1 cellular context compared by ENCODE assay signal in genomic region chr17:1931759-1932579, GRCh38.
A peak's percentile ranks its signal among the peaks of the same experiment; 100 is the strongest.
TF ChIP-seq lines count a peak whose summit lies in the region.

No MANE protein-coding gene starts in this region.

TF ChIP-seq in HepG2, 621 proteins besides CTCF, POLR2A, EP300 and RAD21 (continued from another document and continues in another):
- TF ChIP-seq, protein P1, sequence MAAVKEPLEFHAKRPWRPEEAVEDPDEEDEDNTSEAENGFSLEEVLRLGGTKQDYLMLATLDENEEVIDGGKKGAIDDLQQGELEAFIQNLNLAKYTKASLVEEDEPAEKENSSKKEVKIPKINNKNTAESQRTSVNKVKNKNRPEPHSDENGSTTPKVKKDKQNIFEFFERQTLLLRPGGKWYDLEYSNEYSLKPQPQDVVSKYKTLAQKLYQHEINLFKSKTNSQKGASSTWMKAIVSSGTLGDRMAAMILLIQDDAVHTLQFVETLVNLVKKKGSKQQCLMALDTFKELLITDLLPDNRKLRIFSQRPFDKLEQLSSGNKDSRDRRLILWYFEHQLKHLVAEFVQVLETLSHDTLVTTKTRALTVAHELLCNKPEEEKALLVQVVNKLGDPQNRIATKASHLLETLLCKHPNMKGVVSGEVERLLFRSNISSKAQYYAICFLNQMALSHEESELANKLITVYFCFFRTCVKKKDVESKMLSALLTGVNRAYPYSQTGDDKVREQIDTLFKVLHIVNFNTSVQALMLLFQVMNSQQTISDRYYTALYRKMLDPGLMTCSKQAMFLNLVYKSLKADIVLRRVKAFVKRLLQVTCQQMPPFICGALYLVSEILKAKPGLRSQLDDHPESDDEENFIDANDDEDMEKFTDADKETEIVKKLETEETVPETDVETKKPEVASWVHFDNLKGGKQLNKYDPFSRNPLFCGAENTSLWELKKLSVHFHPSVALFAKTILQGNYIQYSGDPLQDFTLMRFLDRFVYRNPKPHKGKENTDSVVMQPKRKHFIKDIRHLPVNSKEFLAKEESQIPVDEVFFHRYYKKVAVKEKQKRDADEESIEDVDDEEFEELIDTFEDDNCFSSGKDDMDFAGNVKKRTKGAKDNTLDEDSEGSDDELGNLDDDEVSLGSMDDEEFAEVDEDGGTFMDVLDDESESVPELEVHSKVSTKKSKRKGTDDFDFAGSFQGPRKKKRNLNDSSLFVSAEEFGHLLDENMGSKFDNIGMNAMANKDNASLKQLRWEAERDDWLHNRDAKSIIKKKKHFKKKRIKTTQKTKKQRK (IDR thresholded peaks at IDR 0.05; ENCODE audit: low read length) = no peak
- TF ChIP-seq MIER2 (CRISPR knock-in tag; IDR thresholded peaks at IDR 0.05) (no peak), RFX1 (IDR thresholded peaks at IDR 0.05) (no peak), MED1 (CRISPR knock-in tag; IDR thresholded peaks at IDR 0.05) (no peak), HNF1B (CRISPR knock-in tag; IDR thresholded peaks at IDR 0.05) (no peak), ZNF563 (CRISPR knock-in tag; IDR thresholded peaks at IDR 0.05) (no peak; the same call in 1 of the 2 replicates), REXO4 (CRISPR knock-in tag; IDR thresholded peaks at IDR 0.05; ENCODE audit: borderline replicate concordance) (no peak), ZNF879 (CRISPR knock-in tag; IDR thresholded peaks at IDR 0.05) (no peak), PHF20 (CRISPR knock-in tag; IDR thresholded peaks at IDR 0.05) (no peak), SOX6 (IDR thresholded peaks at IDR 0.05) (no peak), SOX6 (CRISPR knock-in tag; IDR thresholded peaks at IDR 0.05) (0 out of 2 replicates have a peak, but pooled peaks have one; percentile 10), ZNF740 (CRISPR knock-in tag; IDR thresholded peaks at IDR 0.05) (peak; percentile 72; the same call in 1 of the 2 replicates), ZNF468 (CRISPR knock-in tag; IDR thresholded peaks at IDR 0.05) (no peak), CHD4 (IDR thresholded peaks at IDR 0.05; ENCODE audit: borderline replicate concordance, low read length) (no peak), SP5 (CRISPR knock-in tag; IDR thresholded peaks at IDR 0.05; ENCODE audit: borderline replicate concordance, low read depth) (peak; percentile 27; the same call in 1 of the 2 replicates), GTF2F1 (IDR thresholded peaks at IDR 0.05; ENCODE audit: low read length) (no peak), SAFB2 (CRISPR knock-in tag; IDR thresholded peaks at IDR 0.05; ENCODE audit: borderline replicate concordance, low read depth) (no peak), ZNF354B (CRISPR knock-in tag; IDR thresholded peaks at IDR 0.05) (no peak), ATF2 (CRISPR knock-in tag; IDR thresholded peaks at IDR 0.05) (no peak), ZMYM3 (CRISPR knock-in tag; IDR thresholded peaks at IDR 0.05) (peak; percentile 31; the same call in 1 of the 2 replicates), ZNF17 (CRISPR knock-in tag; IDR thresholded peaks at IDR 0.05) (no peak), ZNF446 (CRISPR knock-in tag; IDR thresholded peaks at IDR 0.05) (no peak), PRPF4 (IDR thresholded peaks at IDR 0.05; ENCODE audit: low read depth, low read length, poor library complexity, severe bottlenecking) (no peak), ZNF333 (CRISPR knock-in tag; IDR thresholded peaks at IDR 0.05; ENCODE audit: borderline replicate concordance) (no peak), GATAD2A (CRISPR knock-in tag; IDR thresholded peaks at IDR 0.05) (0 out of 2 replicates have a peak, but pooled peaks have one; percentile 3), MTA3 (CRISPR knock-in tag; IDR thresholded peaks at IDR 0.05) (no peak), KMT2B (CRISPR knock-in tag; IDR thresholded peaks at IDR 0.05) (no peak), DRAP1 (CRISPR knock-in tag; IDR thresholded peaks at IDR 0.05) (0 out of 2 replicates have a peak, but pooled peaks have one; percentile 13), CENPX (CRISPR knock-in tag; IDR thresholded peaks at IDR 0.05) (no peak), ZBTB42 (CRISPR knock-in tag; IDR thresholded peaks at IDR 0.05) (no peak), MEF2D (CRISPR knock-in tag; IDR thresholded peaks at IDR 0.05) (no peak), E2F2 (CRISPR knock-in tag; IDR thresholded peaks at IDR 0.05; ENCODE audit: borderline replicate concordance) (no peak), LCORL (IDR thresholded peaks at IDR 0.05) (no peak), LCORL (CRISPR knock-in tag; IDR thresholded peaks at IDR 0.05) (peak; percentile 44; the same call in 1 of the 2 replicates), ZC3H13 (CRISPR knock-in tag; IDR thresholded peaks at IDR 0.05) (no peak), BORCS8-MEF2B (CRISPR knock-in tag; IDR thresholded peaks at IDR 0.05) (0 out of 2 replicates have a peak, but pooled peaks have one; percentile 12), ZBTB10 (CRISPR knock-in tag; IDR thresholded peaks at IDR 0.05; ENCODE audit: borderline replicate concordance) (no peak), HDAC1 (CRISPR knock-in tag; IDR thresholded peaks at IDR 0.05) (no peak), KDM1A (CRISPR knock-in tag; IDR thresholded peaks at IDR 0.05) (no peak), ZNF749 (CRISPR knock-in tag; IDR thresholded peaks at IDR 0.05; ENCODE audit: borderline replicate concordance) (no peak), ZEB1 (IDR thresholded peaks at IDR 0.05; ENCODE audit: insufficient replicate concordance, low read depth) (no peak), TEAD3 (CRISPR knock-in tag; optimal IDR thresholded peaks at IDR 0.05; ENCODE audit: borderline replicate concordance) (no peak), ZBTB38 (CRISPR knock-in tag; IDR thresholded peaks at IDR 0.05) (no peak), ZNF510 (CRISPR knock-in tag; IDR thresholded peaks at IDR 0.05; ENCODE audit: low read depth) (no peak), ZNF644 (CRISPR knock-in tag; IDR thresholded peaks at IDR 0.05; ENCODE audit: low read depth) (no peak), ZFP36L2 (CRISPR knock-in tag; IDR thresholded peaks at IDR 0.05) (no peak), NFE2 (CRISPR knock-in tag; IDR thresholded peaks at IDR 0.05) (no peak), TBX2 (CRISPR knock-in tag; IDR thresholded peaks at IDR 0.05; ENCODE audit: borderline replicate concordance) (peak; percentile 56; the same call in 1 of the 2 replicates), MXI1 (IDR thresholded peaks at IDR 0.05; ENCODE audit: borderline replicate concordance, low read depth, low read length) (no peak)
- TF ChIP-seq, protein P2, sequence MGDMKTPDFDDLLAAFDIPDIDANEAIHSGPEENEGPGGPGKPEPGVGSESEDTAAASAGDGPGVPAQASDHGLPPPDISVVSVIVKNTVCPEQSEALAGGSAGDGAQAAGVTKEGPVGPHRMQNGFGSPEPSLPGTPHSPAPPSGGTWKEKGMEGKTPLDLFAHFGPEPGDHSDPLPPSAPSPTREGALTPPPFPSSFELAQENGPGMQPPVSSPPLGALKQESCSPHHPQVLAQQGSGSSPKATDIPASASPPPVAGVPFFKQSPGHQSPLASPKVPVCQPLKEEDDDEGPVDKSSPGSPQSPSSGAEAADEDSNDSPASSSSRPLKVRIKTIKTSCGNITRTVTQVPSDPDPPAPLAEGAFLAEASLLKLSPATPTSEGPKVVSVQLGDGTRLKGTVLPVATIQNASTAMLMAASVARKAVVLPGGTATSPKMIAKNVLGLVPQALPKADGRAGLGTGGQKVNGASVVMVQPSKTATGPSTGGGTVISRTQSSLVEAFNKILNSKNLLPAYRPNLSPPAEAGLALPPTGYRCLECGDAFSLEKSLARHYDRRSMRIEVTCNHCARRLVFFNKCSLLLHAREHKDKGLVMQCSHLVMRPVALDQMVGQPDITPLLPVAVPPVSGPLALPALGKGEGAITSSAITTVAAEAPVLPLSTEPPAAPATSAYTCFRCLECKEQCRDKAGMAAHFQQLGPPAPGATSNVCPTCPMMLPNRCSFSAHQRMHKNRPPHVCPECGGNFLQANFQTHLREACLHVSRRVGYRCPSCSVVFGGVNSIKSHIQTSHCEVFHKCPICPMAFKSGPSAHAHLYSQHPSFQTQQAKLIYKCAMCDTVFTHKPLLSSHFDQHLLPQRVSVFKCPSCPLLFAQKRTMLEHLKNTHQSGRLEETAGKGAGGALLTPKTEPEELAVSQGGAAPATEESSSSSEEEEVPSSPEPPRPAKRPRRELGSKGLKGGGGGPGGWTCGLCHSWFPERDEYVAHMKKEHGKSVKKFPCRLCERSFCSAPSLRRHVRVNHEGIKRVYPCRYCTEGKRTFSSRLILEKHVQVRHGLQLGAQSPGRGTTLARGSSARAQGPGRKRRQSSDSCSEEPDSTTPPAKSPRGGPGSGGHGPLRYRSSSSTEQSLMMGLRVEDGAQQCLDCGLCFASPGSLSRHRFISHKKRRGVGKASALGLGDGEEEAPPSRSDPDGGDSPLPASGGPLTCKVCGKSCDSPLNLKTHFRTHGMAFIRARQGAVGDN (CRISPR knock-in tag; IDR thresholded peaks at IDR 0.05) = peak; percentile 64
- TF ChIP-seq, protein P3, sequence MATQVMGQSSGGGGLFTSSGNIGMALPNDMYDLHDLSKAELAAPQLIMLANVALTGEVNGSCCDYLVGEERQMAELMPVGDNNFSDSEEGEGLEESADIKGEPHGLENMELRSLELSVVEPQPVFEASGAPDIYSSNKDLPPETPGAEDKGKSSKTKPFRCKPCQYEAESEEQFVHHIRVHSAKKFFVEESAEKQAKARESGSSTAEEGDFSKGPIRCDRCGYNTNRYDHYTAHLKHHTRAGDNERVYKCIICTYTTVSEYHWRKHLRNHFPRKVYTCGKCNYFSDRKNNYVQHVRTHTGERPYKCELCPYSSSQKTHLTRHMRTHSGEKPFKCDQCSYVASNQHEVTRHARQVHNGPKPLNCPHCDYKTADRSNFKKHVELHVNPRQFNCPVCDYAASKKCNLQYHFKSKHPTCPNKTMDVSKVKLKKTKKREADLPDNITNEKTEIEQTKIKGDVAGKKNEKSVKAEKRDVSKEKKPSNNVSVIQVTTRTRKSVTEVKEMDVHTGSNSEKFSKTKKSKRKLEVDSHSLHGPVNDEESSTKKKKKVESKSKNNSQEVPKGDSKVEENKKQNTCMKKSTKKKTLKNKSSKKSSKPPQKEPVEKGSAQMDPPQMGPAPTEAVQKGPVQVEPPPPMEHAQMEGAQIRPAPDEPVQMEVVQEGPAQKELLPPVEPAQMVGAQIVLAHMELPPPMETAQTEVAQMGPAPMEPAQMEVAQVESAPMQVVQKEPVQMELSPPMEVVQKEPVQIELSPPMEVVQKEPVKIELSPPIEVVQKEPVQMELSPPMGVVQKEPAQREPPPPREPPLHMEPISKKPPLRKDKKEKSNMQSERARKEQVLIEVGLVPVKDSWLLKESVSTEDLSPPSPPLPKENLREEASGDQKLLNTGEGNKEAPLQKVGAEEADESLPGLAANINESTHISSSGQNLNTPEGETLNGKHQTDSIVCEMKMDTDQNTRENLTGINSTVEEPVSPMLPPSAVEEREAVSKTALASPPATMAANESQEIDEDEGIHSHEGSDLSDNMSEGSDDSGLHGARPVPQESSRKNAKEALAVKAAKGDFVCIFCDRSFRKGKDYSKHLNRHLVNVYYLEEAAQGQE (IDR thresholded peaks at IDR 0.05; ENCODE audit: borderline replicate concordance in 1 of 2, low read depth in 1 of 2, low read length in 2 of 2) = no peak
